12 cellular contexts compared by ENCODE assay signal in genomic region chr3:171752329-171752728, GRCh38.
"Had no signal": no experiment of that assay in that cellular context is flagged by ENCODE, and none has a peak within 500 bp of the region (broad histone marks: within the 10 kb centered on the region; RNA-seq: fewer than 3 reads in every experiment).

No MANE protein-coding gene starts in this region.

- H3K36me3 ChIP-seq: breast epithelium, upper lobe of right lung had no signal

- H3K27me3 ChIP-seq: breast epithelium, upper lobe of right lung had no signal

- H3K27ac ChIP-seq: upper lobe of right lung had no signal

- H3K4me3 ChIP-seq: upper lobe of right lung had no signal

- ATAC-seq: activated naive CD8-positive, alpha-beta T cell treated with anti-CD3 and anti-CD28 coated beads, Interleukin-2, amount 50 U/mL, for 24 hours; effector memory CD8-positive, alpha-beta T cell; upper lobe of right lung had no signal

- H3K9me3 ChIP-seq: breast epithelium, upper lobe of right lung had no signal

- DNase-seq: activated CD4-positive, alpha-beta T cell treated with anti-CD3 and anti-CD28 coated beads for 1 hour; activated CD4-positive, alpha-beta T cell treated with anti-CD3 and anti-CD28 coated beads, Interleukin-2, amount 50 U/mL, for 48 hours; activated naive CD4-positive, alpha-beta T cell treated with anti-CD3 and anti-CD28 coated beads for 36 hours; activated naive CD8-positive, alpha-beta T cell treated with anti-CD3 and anti-CD28 coated beads, Interleukin-2, amount 50 U/mL, for 24 hours; aorta; effector memory CD8-positive, alpha-beta T cell; hippocampal formation; occipital lobe; right cardiac atrium; stimulated activated CD4-positive, alpha-beta T cell treated with anti-CD3 and anti-CD28 coated beads, Interleukin-4, amount 100 ng/mL, for 4 hours; upper lobe of right lung had no signal
